ENCODE assay signal across 16 cellular contexts in genomic region chr10:130928306-130928705, GRCh38.
A peak's percentile ranks its signal among the peaks of the same experiment; 100 is the strongest.
DNase-seq lines count a peak whose midpoint lies in the region; ATAC-seq lines count a peak whose summit lies in the region.
"Had no signal": no experiment of that assay in that cellular context is flagged by ENCODE, and none has a peak within 500 bp of the region (broad histone marks: within the 10 kb centered on the region; RNA-seq: fewer than 3 reads in every experiment).

No MANE protein-coding gene starts in this region.

- peak; percentile 25 for DNase-seq in activated effector memory CD4-positive, alpha-beta T cell treated with anti-CD3 and anti-CD28 coated beads, Interleukin-2, amount 50 U/mL, for 16 hours
- DNase-seq in activated effector memory CD4-positive, alpha-beta T cell treated with Interleukin-2 at 50 U/mL for 16 hours: no peak
- DNase-seq in ecto neural progenitor cell (ENCODE audit: low spot score) (peak; percentile 20), islet precursor cell (peak; percentile 13), ureter (ENCODE audit: low spot score) (peak; percentile 12), activated gamma-delta T cell treated with Interleukin-2 at 50 U/mL for 16 hours (no peak)
- DNase-seq: CD4-positive, alpha-beta T cell; CD8-positive, alpha-beta memory T cell; DMS 273 treated with DMSO at 0.1 percent for 48 hours; DMS79; EL; GF-D8; HFFc6 had no signal

- ATAC-seq in HG02763 (IDR thresholded peaks at IDR 0.05; ENCODE audit: unreplicated experiment) (no peak), GM19467 (IDR thresholded peaks at IDR 0.05; ENCODE audit: unreplicated experiment) (no peak)
- ATAC-seq: GM23338 had no signal

Comparison
In these comparisons a context has a peak if more than half of its experiments do, and no peak if none do; other contexts are left out.
1. DNase-seq: peak in activated effector memory CD4-positive, alpha-beta T cell treated with anti-CD3 and anti-CD28 coated beads, Interleukin-2, amount 50 U/mL, for 16 hours (single experiment), ecto neural progenitor cell (single experiment), islet precursor cell (single experiment) and ureter (single experiment); none in activated effector memory CD4-positive, alpha-beta T cell treated with Interleukin-2 at 50 U/mL for 16 hours (single experiment) and activated gamma-delta T cell treated with Interleukin-2 at 50 U/mL for 16 hours (single experiment).